Comparison of ENCODE assay signal across 1 cellular context in genomic region chr9:93649610-93650261, GRCh38.
TF ChIP-seq lines count a peak whose summit lies in the region.

No MANE protein-coding gene starts in this region.

TF ChIP-seq in GM23338, 12 proteins besides CTCF, POLR2A, EP300 and RAD21 (continued from another document):
- no peak for TF ChIP-seq STAT1 (IDR thresholded peaks at IDR 0.05; ENCODE audit: unreplicated experiment)
- TF ChIP-seq ZNF462 (CRISPR knock-in tag; IDR thresholded peaks at IDR 0.05) = no peak
- no peak for TF ChIP-seq REST (IDR thresholded peaks at IDR 0.05; ENCODE audit: unreplicated experiment)
- no peak for TF ChIP-seq ETS1 (IDR thresholded peaks at IDR 0.05)
